ENCODE assay signal across 8 cellular contexts in genomic region chr9:128094166-128094949, GRCh38. TPM values are rescaled to one million over a fixed set of nuclear protein-coding genes. Genes with fewer than 3 reads are reported as not detected.
A peak's percentile ranks its signal among the peaks of the same experiment; 100 is the strongest.
DNase-seq lines count a peak whose midpoint lies in the region; ATAC-seq and TF ChIP-seq lines count a peak whose summit lies in the region.

No MANE protein-coding gene starts in this region.

- WGBS in gastroesophageal sphincter (ENCODE audit: low coverage in 1 of 2), 2 donors, result 0 to 9% methylated on average over 4 to 5 of the region's 8 CpGs
- WGBS in suprapubic skin, result 11% methylated on average over 8 of the region's 8 CpGs

- H3K27ac ChIP-seq in SJSA1 (peak overlapping the region; percentile 84), gastroesophageal sphincter (peak overlapping the region; percentile 87 to 96 (median 94)), suprapubic skin (peak overlapping the region; percentile 94)

- peaks cover 11% of the 10 kb centered on the region for H3K36me3 ChIP-seq in SJSA1
- H3K36me3 ChIP-seq in gastroesophageal sphincter, result no peaks in the 10 kb centered on the region
- no peaks in the 10 kb centered on the region for H3K36me3 ChIP-seq in suprapubic skin

- H3K36me3 Mint-ChIP-seq in activated naive CD4-positive, alpha-beta T cell treated with anti-CD3 and anti-CD28 coated beads, Interleukin-2, amount 50 U/mL, for 72 hours, result peaks cover 0 to 14% of the 10 kb centered on the region in 2 donors

- no peak for TF ChIP-seq EP300 in gastroesophageal sphincter (IDR thresholded peaks at IDR 0.05)
- no peak for TF ChIP-seq EP300 in suprapubic skin (IDR thresholded peaks at IDR 0.05)

- H3K4me3 ChIP-seq in SJSA1 (no peak overlapping the region), gastroesophageal sphincter (peak overlapping the region; percentile 4 to 35), suprapubic skin (peak overlapping the region; percentile 25)

- peak overlapping the region; percentile 86 to 99 for H3K27ac Mint-ChIP-seq in activated naive CD4-positive, alpha-beta T cell treated with anti-CD3 and anti-CD28 coated beads, Interleukin-2, amount 50 U/mL, for 72 hours

- DNase-seq in DMS79 treated with DMSO at 0.1 percent for 48 hours (lab: John Stamatoyannopoulos, UW) (peak; percentile 96), H4 (ENCODE audit: low spot score) (peak; percentile 93), M059J (ENCODE audit: low read depth) (peak; percentile 100), SJSA1 (ENCODE audit: low read depth in 1 of 2, low spot score in 2 of 2) (peak; percentile 88 to 89), omental fat pad (ENCODE audit: low spot score) (peak; percentile 59), suprapubic skin (ENCODE audit: low spot score in 2 of 2) (peak; percentile 96)
- DNase-seq in activated naive CD4-positive, alpha-beta T cell treated with anti-CD3 and anti-CD28 coated beads, Interleukin-2, amount 50 U/mL, for 72 hours (ENCODE audit: low spot score in 2 of 2), result peak; percentile 77 to 80

- H3K4me1 ChIP-seq in SJSA1 (replicated peaks) (peaks cover 43% of the 10 kb centered on the region), gastroesophageal sphincter (peaks cover 13 to 87% (median 39%) of the 10 kb centered on the region in 3 donors), suprapubic skin (peaks cover 77% of the 10 kb centered on the region)

- TF ChIP-seq POLR2A in gastroesophageal sphincter (IDR thresholded peaks at IDR 0.05) (peak; percentile 15 to 46), suprapubic skin (IDR thresholded peaks at IDR 0.05) (peak in 1 of 2 donors; percentile 57)

- H3K9me3 ChIP-seq in SJSA1 (replicated peaks), result no peaks in the 10 kb centered on the region
- H3K9me3 ChIP-seq in gastroesophageal sphincter, result no peaks in the 10 kb centered on the region
- H3K9me3 ChIP-seq in suprapubic skin, result no peaks in the 10 kb centered on the region

- ATAC-seq in activated naive CD4-positive, alpha-beta T cell treated with anti-CD3 and anti-CD28 coated beads, Interleukin-2, amount 50 U/mL, for 72 hours, result peak; percentile 92 to 96
- peak; percentile 84 for ATAC-seq in gastroesophageal sphincter
- peak; percentile 85 for ATAC-seq in omental fat pad (ENCODE audit: low FRiP score)

- H3K9me3 Mint-ChIP-seq in activated naive CD4-positive, alpha-beta T cell treated with anti-CD3 and anti-CD28 coated beads, Interleukin-2, amount 50 U/mL, for 72 hours, result no peaks in the 10 kb centered on the region

- no peak for TF ChIP-seq CTCF in gastroesophageal sphincter (IDR thresholded peaks at IDR 0.05)
- TF ChIP-seq CTCF in omental fat pad (IDR thresholded peaks at IDR 0.05), result no peak
- TF ChIP-seq CTCF in suprapubic skin (IDR thresholded peaks at IDR 0.05), result no peak

- H3K27me3 ChIP-seq in SJSA1 (replicated peaks) (no peaks in the 10 kb centered on the region), gastroesophageal sphincter (no peaks in the 10 kb centered on the region), suprapubic skin (no peaks in the 10 kb centered on the region)

RNA-seq across cellular contexts. Expression of gene SLC25A25, which starts 26.3 kb away (rescaled TPM):
- 4.7 and 5.8 TPM in 2 replicates for total RNA-seq in H4 (2014; rRNA removed; shearing (Covaris generic))
- 8.7 and 19.8 TPM in 2 replicates for total RNA-seq in M059J (2014; rRNA removed; shearing (Covaris generic))
- total RNA-seq in SJSA1 (2014; rRNA removed; shearing (Covaris generic)), result 28.7 and 30.8 TPM in 2 replicates
- 10 to 100 TPM; 10.9 to 19.0 TPM for total RNA-seq in activated naive CD4-positive, alpha-beta T cell treated with anti-CD3 and anti-CD28 coated beads, Interleukin-2, amount 50 U/mL, for 72 hours
- 10 to 100 TPM; 16.1 to 64.1 (median 18.3) TPM for total RNA-seq in gastroesophageal sphincter
- total RNA-seq in omental fat pad, result 100 to 1,000 TPM in 2 of 4 donors, 10 to 100 TPM in 2; 37.8 to 147 (median 102) TPM
- total RNA-seq in suprapubic skin, result 100 to 1,000 TPM in 1 of 4 donors, 10 to 100 TPM in 3; 37.9 to 106 (median 66.5) TPM

RNA-seq across cellular contexts. Expression of gene NAIF1, which starts 27.2 kb away (rescaled TPM):
- 6.5 and 12.3 TPM in 2 replicates for total RNA-seq in H4 (2014; rRNA removed; shearing (Covaris generic))
- total RNA-seq in M059J (2014; rRNA removed; shearing (Covaris generic)), result 10.5 and 13.7 TPM in 2 replicates
- total RNA-seq in SJSA1 (2014; rRNA removed; shearing (Covaris generic)), result 12.4 and 30.0 TPM in 2 replicates
- total RNA-seq in activated naive CD4-positive, alpha-beta T cell treated with anti-CD3 and anti-CD28 coated beads, Interleukin-2, amount 50 U/mL, for 72 hours, result 10 to 100 TPM in 1 of 2 donors, 1 to 10 TPM in 1; 9.8 to 12.7 TPM
- total RNA-seq in gastroesophageal sphincter, result 10 to 100 TPM in 1 of 4 donors, 1 to 10 TPM in 3; 5.3 to 11.4 (median 8.6) TPM
- total RNA-seq in omental fat pad, result 10 to 100 TPM in 1 of 4 donors, 1 to 10 TPM in 3; 5.3 to 13.1 (median 6.7) TPM
- 10 to 100 TPM in 3 of 4 donors, 1 to 10 TPM in 1; 9.6 to 14.7 (median 12.6) TPM for total RNA-seq in suprapubic skin

RNA-seq across cellular contexts. Expression of gene PTGES2, which starts 33.2 kb away (rescaled TPM):
- total RNA-seq in H4 (2014; rRNA removed; shearing (Covaris generic)), result 25.7 and 37.0 TPM in 2 replicates
- total RNA-seq in M059J (2014; rRNA removed; shearing (Covaris generic)), result 34.9 and 53.8 TPM in 2 replicates
- total RNA-seq in SJSA1 (2014; rRNA removed; shearing (Covaris generic)), result 37.9 and 41.4 TPM in 2 replicates
- total RNA-seq in activated naive CD4-positive, alpha-beta T cell treated with anti-CD3 and anti-CD28 coated beads, Interleukin-2, amount 50 U/mL, for 72 hours, result 10 to 100 TPM in 1 of 2 donors, 1 to 10 TPM in 1; 6.6 to 50.6 TPM
- 10 to 100 TPM; 46.1 to 85.8 (median 57.5) TPM for total RNA-seq in gastroesophageal sphincter
- 10 to 100 TPM; 34.6 to 59.4 (median 53.0) TPM for total RNA-seq in omental fat pad
- total RNA-seq in suprapubic skin, result 10 to 100 TPM; 47.4 to 76.0 (median 55.9) TPM

RNA-seq across cellular contexts. Expression of gene LCN2, which starts 54.9 kb away (rescaled TPM):
- 0.19 TPM in 1 of 2 replicates, not detected in the other for total RNA-seq in H4 (2014; rRNA removed; shearing (Covaris generic))
- 0.42 TPM in 1 of 2 replicates, not detected in the other for total RNA-seq in M059J (2014; rRNA removed; shearing (Covaris generic))
- total RNA-seq in SJSA1 (2014; rRNA removed; shearing (Covaris generic)), result not detected in 2 replicates
- not detected for total RNA-seq in activated naive CD4-positive, alpha-beta T cell treated with anti-CD3 and anti-CD28 coated beads, Interleukin-2, amount 50 U/mL, for 72 hours
- total RNA-seq in gastroesophageal sphincter, result 100 to 1,000 TPM in 1 of 4 donors, 1 to 10 TPM in 1, under 1 TPM in 1, not detected in 1; 0.58 to 222 (median 1.4) TPM
- 1 to 10 TPM in 2 of 4 donors, not detected in 2; 1.7 TPM for total RNA-seq in omental fat pad
- total RNA-seq in suprapubic skin, result 10 to 100 TPM in 2 of 4 donors, 1 to 10 TPM in 2; 6.0 to 45.7 (median 22.3) TPM
